ENCODE assay signal across 1 cellular context in the genomic region with DNA sequence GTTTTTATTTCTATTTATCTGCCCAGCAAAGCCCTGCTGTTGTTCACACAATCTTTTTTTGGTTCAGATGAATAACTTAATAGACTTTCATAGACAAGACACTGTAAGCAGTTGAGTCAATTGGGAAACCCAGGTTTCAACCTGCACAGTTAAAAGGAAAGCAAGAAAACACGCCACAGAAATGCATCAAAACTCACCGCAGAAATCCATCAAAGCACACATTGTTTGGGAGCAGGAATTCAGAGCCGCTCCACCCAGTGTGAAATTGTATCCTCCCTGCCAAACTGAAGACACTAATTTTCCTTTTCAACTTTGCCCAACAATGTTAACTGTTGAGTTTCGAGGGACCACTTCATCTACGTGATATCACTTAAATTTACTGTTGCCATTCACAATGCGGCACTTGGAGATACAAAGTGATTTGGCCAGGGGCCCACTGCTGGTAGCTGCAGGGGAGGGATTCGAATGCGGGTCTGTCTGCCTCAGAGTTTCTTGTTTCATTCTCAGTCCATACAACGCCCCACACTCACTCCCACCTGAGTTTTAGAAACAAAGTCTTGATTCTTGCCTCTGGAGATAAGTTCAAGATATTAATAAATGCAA.
TF ChIP-seq lines count a peak whose summit lies in the region.

No MANE protein-coding gene starts in this region.

TF ChIP-seq in GM23338, 12 proteins besides CTCF, POLR2A, EP300 and RAD21 (continued from another document):
- TF ChIP-seq, protein P1, sequence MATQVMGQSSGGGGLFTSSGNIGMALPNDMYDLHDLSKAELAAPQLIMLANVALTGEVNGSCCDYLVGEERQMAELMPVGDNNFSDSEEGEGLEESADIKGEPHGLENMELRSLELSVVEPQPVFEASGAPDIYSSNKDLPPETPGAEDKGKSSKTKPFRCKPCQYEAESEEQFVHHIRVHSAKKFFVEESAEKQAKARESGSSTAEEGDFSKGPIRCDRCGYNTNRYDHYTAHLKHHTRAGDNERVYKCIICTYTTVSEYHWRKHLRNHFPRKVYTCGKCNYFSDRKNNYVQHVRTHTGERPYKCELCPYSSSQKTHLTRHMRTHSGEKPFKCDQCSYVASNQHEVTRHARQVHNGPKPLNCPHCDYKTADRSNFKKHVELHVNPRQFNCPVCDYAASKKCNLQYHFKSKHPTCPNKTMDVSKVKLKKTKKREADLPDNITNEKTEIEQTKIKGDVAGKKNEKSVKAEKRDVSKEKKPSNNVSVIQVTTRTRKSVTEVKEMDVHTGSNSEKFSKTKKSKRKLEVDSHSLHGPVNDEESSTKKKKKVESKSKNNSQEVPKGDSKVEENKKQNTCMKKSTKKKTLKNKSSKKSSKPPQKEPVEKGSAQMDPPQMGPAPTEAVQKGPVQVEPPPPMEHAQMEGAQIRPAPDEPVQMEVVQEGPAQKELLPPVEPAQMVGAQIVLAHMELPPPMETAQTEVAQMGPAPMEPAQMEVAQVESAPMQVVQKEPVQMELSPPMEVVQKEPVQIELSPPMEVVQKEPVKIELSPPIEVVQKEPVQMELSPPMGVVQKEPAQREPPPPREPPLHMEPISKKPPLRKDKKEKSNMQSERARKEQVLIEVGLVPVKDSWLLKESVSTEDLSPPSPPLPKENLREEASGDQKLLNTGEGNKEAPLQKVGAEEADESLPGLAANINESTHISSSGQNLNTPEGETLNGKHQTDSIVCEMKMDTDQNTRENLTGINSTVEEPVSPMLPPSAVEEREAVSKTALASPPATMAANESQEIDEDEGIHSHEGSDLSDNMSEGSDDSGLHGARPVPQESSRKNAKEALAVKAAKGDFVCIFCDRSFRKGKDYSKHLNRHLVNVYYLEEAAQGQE (IDR thresholded peaks at IDR 0.05; ENCODE audit: unreplicated experiment), result no peak
- TF ChIP-seq EZH2phosphoT487 (IDR thresholded peaks at IDR 0.05; ENCODE audit: unreplicated experiment) (no peak), JUNB (IDR thresholded peaks at IDR 0.05; ENCODE audit: unreplicated experiment) (no peak), ZNF331 (CRISPR knock-in tag; IDR thresholded peaks at IDR 0.05; ENCODE audit: low read depth) (no peak), POLR2AphosphoS5 (IDR thresholded peaks at IDR 0.05; ENCODE audit: low read depth) (no peak), STAT1 (IDR thresholded peaks at IDR 0.05; ENCODE audit: unreplicated experiment) (no peak), NANOG (IDR thresholded peaks at IDR 0.05; ENCODE audit: borderline replicate concordance) (no peak), EZH2 (IDR thresholded peaks at IDR 0.05; ENCODE audit: low read depth, unreplicated experiment) (no peak)
- TF ChIP-seq, protein P2, sequence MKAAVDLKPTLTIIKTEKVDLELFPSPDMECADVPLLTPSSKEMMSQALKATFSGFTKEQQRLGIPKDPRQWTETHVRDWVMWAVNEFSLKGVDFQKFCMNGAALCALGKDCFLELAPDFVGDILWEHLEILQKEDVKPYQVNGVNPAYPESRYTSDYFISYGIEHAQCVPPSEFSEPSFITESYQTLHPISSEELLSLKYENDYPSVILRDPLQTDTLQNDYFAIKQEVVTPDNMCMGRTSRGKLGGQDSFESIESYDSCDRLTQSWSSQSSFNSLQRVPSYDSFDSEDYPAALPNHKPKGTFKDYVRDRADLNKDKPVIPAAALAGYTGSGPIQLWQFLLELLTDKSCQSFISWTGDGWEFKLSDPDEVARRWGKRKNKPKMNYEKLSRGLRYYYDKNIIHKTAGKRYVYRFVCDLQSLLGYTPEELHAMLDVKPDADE (IDR thresholded peaks at IDR 0.05), result no peak
- TF ChIP-seq, protein P3, sequence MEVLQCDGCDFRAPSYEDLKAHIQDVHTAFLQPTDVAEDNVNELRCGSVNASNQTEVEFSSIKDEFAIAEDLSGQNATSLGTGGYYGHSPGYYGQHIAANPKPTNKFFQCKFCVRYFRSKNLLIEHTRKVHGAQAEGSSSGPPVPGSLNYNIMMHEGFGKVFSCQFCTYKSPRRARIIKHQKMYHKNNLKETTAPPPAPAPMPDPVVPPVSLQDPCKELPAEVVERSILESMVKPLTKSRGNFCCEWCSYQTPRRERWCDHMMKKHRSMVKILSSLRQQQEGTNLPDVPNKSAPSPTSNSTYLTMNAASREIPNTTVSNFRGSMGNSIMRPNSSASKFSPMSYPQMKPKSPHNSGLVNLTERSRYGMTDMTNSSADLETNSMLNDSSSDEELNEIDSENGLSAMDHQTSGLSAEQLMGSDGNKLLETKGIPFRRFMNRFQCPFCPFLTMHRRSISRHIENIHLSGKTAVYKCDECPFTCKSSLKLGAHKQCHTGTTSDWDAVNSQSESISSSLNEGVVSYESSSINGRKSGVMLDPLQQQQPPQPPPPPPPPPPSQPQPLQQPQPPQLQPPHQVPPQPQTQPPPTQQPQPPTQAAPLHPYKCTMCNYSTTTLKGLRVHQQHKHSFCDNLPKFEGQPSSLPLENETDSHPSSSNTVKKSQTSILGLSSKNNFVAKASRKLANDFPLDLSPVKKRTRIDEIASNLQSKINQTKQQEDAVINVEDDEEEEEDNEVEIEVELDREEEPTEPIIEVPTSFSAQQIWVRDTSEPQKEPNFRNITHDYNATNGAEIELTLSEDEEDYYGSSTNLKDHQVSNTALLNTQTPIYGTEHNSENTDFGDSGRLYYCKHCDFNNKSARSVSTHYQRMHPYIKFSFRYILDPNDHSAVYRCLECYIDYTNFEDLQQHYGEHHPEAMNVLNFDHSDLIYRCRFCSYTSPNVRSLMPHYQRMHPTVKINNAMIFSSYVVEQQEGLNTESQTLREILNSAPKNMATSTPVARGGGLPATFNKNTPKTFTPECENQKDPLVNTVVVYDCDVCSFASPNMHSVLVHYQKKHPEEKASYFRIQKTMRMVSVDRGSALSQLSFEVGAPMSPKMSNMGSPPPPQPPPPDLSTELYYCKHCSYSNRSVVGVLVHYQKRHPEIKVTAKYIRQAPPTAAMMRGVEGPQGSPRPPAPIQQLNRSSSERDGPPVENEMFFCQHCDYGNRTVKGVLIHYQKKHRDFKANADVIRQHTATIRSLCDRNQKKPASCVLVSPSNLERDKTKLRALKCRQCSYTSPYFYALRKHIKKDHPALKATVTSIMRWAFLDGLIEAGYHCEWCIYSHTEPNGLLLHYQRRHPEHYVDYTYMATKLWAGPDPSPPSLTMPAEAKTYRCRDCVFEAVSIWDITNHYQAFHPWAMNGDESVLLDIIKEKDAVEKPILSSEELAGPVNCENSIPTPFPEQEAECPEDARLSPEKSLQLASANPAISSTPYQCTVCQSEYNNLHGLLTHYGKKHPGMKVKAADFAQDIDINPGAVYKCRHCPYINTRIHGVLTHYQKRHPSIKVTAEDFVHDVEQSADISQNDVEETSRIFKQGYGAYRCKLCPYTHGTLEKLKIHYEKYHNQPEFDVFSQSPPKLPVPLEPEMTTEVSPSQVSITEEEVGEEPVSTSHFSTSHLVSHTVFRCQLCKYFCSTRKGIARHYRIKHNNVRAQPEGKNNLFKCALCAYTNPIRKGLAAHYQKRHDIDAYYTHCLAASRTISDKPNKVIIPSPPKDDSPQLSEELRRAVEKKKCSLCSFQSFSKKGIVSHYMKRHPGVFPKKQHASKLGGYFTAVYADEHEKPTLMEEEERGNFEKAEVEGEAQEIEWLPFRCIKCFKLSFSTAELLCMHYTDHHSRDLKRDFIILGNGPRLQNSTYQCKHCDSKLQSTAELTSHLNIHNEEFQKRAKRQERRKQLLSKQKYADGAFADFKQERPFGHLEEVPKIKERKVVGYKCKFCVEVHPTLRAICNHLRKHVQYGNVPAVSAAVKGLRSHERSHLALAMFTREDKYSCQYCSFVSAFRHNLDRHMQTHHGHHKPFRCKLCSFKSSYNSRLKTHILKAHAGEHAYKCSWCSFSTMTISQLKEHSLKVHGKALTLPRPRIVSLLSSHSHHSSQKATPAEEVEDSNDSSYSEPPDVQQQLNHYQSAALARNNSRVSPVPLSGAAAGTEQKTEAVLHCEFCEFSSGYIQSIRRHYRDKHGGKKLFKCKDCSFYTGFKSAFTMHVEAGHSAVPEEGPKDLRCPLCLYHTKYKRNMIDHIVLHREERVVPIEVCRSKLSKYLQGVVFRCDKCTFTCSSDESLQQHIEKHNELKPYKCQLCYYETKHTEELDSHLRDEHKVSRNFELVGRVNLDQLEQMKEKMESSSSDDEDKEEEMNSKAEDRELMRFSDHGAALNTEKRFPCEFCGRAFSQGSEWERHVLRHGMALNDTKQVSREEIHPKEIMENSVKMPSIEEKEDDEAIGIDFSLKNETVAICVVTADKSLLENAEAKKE (CRISPR knock-in tag; IDR thresholded peaks at IDR 0.05), result no peak
